ENCODE assay signal across 6 cellular contexts in the genomic region with DNA sequence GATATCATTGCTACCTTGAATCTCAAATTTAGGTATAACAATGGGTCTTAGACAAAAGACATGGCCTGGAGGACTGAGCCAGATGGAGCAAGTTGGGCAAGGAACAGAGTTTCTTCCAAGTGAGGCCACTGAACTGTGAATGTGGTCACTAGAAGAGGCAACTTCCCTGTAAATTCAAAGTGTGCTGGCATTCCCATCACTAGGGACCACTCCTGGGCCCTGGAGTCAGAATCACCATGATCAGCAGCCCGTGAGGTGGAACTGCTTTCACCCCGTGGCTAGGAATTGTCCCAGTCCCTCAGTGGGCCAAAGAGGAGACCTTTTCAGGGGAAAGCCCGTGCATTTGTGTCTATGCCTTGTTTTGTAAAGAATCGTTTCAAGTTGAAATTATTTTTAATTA.
"Had no signal": no experiment of that assay in that cellular context is flagged by ENCODE, and none has a peak within 500 bp of the region (broad histone marks: within the 10 kb centered on the region; RNA-seq: fewer than 3 reads in every experiment).

No MANE protein-coding gene starts in this region.

- H3K4me3 ChIP-seq: GM23248, K562 had no signal

- H3K27ac ChIP-seq: GM23248 had no signal

- H3K9ac ChIP-seq: GM23248 had no signal

- ATAC-seq: K562 had no signal

- H3K9me3 Mint-ChIP-seq: H9 had no signal

- H3K4me3 Mint-ChIP-seq: H9 had no signal

- H3K27ac Mint-ChIP-seq: H9 had no signal

- DNase-seq: GM23248, GOT3, H9, HCEC 1CT, IMR-90 had no signal
